In the genomic region with DNA sequence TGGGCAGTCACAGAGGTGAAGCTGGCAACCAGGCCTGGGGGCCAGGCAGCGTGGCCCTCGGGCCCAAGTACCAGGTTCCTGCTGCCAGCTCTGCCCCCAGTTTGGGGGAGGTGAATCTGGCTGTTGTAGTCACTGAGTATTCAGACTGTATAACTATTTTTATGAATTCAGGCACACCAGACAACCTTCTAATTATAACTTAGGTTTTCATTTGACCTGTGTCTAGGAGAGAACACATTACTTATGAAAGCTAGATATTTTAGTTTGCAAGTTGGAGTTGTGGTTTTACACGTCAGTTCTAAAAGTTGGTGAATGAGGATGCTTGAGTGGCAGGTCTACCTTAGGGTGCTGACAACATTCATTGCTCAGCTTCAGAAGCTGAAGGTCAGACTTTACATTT, we compare ENCODE assay signal across 13 cellular contexts.
DNase-seq lines count a peak whose midpoint lies in the region; ATAC-seq and TF ChIP-seq lines count a peak whose summit lies in the region.
"Had no signal": no experiment of that assay in that cellular context is flagged by ENCODE, and none has a peak within 500 bp of the region (broad histone marks: within the 10 kb centered on the region; RNA-seq: fewer than 3 reads in every experiment).

No MANE protein-coding gene starts in this region.

- peaks cover 59% of the 10 kb centered on the region for H3K4me1 Mint-ChIP-seq in activated CD8-positive, alpha-beta memory T cell treated with anti-CD3 and anti-CD28 coated beads, Interleukin-2, amount 10 ng/mL, durations not matched to agents 7 days and 5 days

- CTCF ChIA-PET in activated CD8-positive, alpha-beta memory T cell treated with anti-CD3 and anti-CD28 coated beads, Interleukin-2, amount 10 ng/mL, durations not matched to agents 7 days and 5 days (lab: Charles Lee): interaction anchor here (1.0 to 4.2 kb wide), 8 partner anchors 9 to 34 kb away, joined by 3 to 97 read pairs (median 6); no protein-coding TSS in a partner anchor

- no peak overlapping the region for H3K9ac ChIP-seq in mesenchymal stem cell (ENCODE audit: low read length)

- H2BK120ac ChIP-seq in mesenchymal stem cell (ENCODE audit: low read depth, low read length): no peak overlapping the region

- H3K79me1 ChIP-seq in mesenchymal stem cell (replicated peaks; ENCODE audit: low read length, poor library complexity, severe bottlenecking): no peaks in the 10 kb centered on the region

- no peak overlapping the region for H3K14ac ChIP-seq in mesenchymal stem cell (ENCODE audit: low read length in 2 of 2)

- no peak overlapping the region for H2BK5ac ChIP-seq in mesenchymal stem cell (ENCODE audit: low read depth, low read length, poor library complexity, severe bottlenecking)

- no peaks in the 10 kb centered on the region for H3K27me3 ChIP-seq in mesenchymal stem cell (ENCODE audit: control insufficient read depth in 1 of 2, insufficient read depth in 1 of 2, low read length in 2 of 2)
- no peaks in the 10 kb centered on the region for H3K27me3 ChIP-seq in upper lobe of left lung
- H3K27me3 ChIP-seq: adrenal gland had no signal

- H3K4ac ChIP-seq in mesenchymal stem cell (ENCODE audit: low read depth in 1 of 2, low read length in 2 of 2): no peak overlapping the region

- peak overlapping the region; percentile 5 for H2AK5ac ChIP-seq in mesenchymal stem cell (ENCODE audit: low read length, severe bottlenecking)

- no peaks in the 10 kb centered on the region for H3K27me3 Mint-ChIP-seq in activated CD8-positive, alpha-beta memory T cell treated with anti-CD3 and anti-CD28 coated beads, Interleukin-2, amount 10 ng/mL, durations not matched to agents 7 days and 5 days
- H3K27me3 Mint-ChIP-seq: stimulated activated naive CD8-positive, alpha-beta T cell treated with anti-CD3 and anti-CD28 coated beads, Interleukin-15, amount 100 ng/mL, for 72 hours had no signal

- no peak overlapping the region for H3K23ac ChIP-seq in mesenchymal stem cell (ENCODE audit: low read length in 2 of 2)

- WGBS in mesenchymal stem cell: 100% methylated on average over 1 of the region's 3 CpGs
- WGBS in upper lobe of left lung, 2 donors: 90 to 98% methylated on average over 3 of the region's 3 CpGs

- H3K9me3 Mint-ChIP-seq in activated CD8-positive, alpha-beta memory T cell treated with anti-CD3 and anti-CD28 coated beads, Interleukin-2, amount 10 ng/mL, durations not matched to agents 7 days and 5 days (ENCODE audit: low read depth): no peaks in the 10 kb centered on the region
- H3K9me3 Mint-ChIP-seq: stimulated activated naive CD8-positive, alpha-beta T cell treated with anti-CD3 and anti-CD28 coated beads, Interleukin-15, amount 100 ng/mL, for 72 hours had no signal

- no peak overlapping the region for H2AFZ ChIP-seq in mesenchymal stem cell (ENCODE audit: low read depth, low read length)

- no peaks in the 10 kb centered on the region for H3K9me3 ChIP-seq in mesenchymal stem cell (ENCODE audit: control insufficient read depth, low read length)
- H3K9me3 ChIP-seq in upper lobe of left lung: no peaks in the 10 kb centered on the region
- H3K9me3 ChIP-seq: adrenal gland had no signal

- H3K4me3 ChIP-seq in mesenchymal stem cell (ENCODE audit: insufficient read depth in 1 of 2, low read depth in 1 of 2, low read length in 2 of 2): no peak overlapping the region
- no peak overlapping the region for H3K4me3 ChIP-seq in upper lobe of left lung
- H3K4me3 ChIP-seq: adrenal gland had no signal

- H2BK15ac ChIP-seq in mesenchymal stem cell (ENCODE audit: low read depth, poor library complexity, severe bottlenecking): no peak overlapping the region

- H3K27ac Mint-ChIP-seq in activated CD8-positive, alpha-beta memory T cell treated with anti-CD3 and anti-CD28 coated beads, Interleukin-2, amount 10 ng/mL, durations not matched to agents 7 days and 5 days: peak overlapping the region; percentile 77
- H3K27ac Mint-ChIP-seq: stimulated activated naive CD8-positive, alpha-beta T cell treated with anti-CD3 and anti-CD28 coated beads, Interleukin-15, amount 100 ng/mL, for 72 hours had no signal

- no peak overlapping the region for H3K4me2 ChIP-seq in mesenchymal stem cell (ENCODE audit: low read length, poor library complexity, severe bottlenecking)

- no peak for TF ChIP-seq EP300 in upper lobe of left lung (IDR thresholded peaks at IDR 0.05)

- no peak overlapping the region for H4K91ac ChIP-seq in mesenchymal stem cell (ENCODE audit: low read length)

- H3K36me3 Mint-ChIP-seq in activated CD8-positive, alpha-beta memory T cell treated with anti-CD3 and anti-CD28 coated beads, Interleukin-2, amount 10 ng/mL, durations not matched to agents 7 days and 5 days: peaks cover 10% of the 10 kb centered on the region

- TF ChIP-seq CTCF in upper lobe of left lung (IDR thresholded peaks at IDR 0.05): no peak

- peaks cover 6 to 8% of the 10 kb centered on the region in 2 experiments for H3K36me3 ChIP-seq in mesenchymal stem cell (ENCODE audit: control insufficient read depth in 1 of 2, insufficient read depth in 2 of 2, low read depth in 1 of 2, low read length in 2 of 2)
- no peaks in the 10 kb centered on the region for H3K36me3 ChIP-seq in upper lobe of left lung
- H3K36me3 ChIP-seq: adrenal gland had no signal

- no peak overlapping the region for H3K4me3 Mint-ChIP-seq in activated CD8-positive, alpha-beta memory T cell treated with anti-CD3 and anti-CD28 coated beads, Interleukin-2, amount 10 ng/mL, durations not matched to agents 7 days and 5 days
- H3K4me3 Mint-ChIP-seq: stimulated activated naive CD8-positive, alpha-beta T cell treated with anti-CD3 and anti-CD28 coated beads, Interleukin-15, amount 100 ng/mL, for 72 hours; WTC11 had no signal

- no peak overlapping the region for H3K27ac ChIP-seq in mesenchymal stem cell (ENCODE audit: low read length, poor library complexity, severe bottlenecking)
- H3K27ac ChIP-seq in upper lobe of left lung: no peak overlapping the region
- H3K27ac ChIP-seq: adrenal gland, RWPE1 had no signal

- DNase-seq in activated CD8-positive, alpha-beta memory T cell treated with anti-CD3 and anti-CD28 coated beads, Interleukin-2, amount 10 ng/mL, durations not matched to agents 7 days and 5 days: no peak
- no peak for DNase-seq in activated CD8-positive, alpha-beta memory T cell treated with anti-CD3 and anti-CD28 coated beads, Interleukin-2, amount 50 U/mL, for 48 hours
- DNase-seq in mesenchymal stem cell (no peak), upper lobe of left lung (no peak), kidney tubule cell (ENCODE audit: low spot score) (no peak), hypothalamus (lab: John Stamatoyannopoulos, UW) (no peak)
- DNase-seq: adrenal gland; NCI-H1436; stimulated activated naive CD8-positive, alpha-beta T cell treated with anti-CD3 and anti-CD28 coated beads, Interleukin-15, amount 100 ng/mL, for 72 hours had no signal

- peak; percentile 59 for ATAC-seq in activated CD8-positive, alpha-beta memory T cell treated with anti-CD3 and anti-CD28 coated beads, Interleukin-2, amount 10 ng/mL, durations not matched to agents 7 days and 5 days
- peak; percentile 79 for ATAC-seq in GM21576 (IDR thresholded peaks at IDR 0.05; ENCODE audit: unreplicated experiment)
- ATAC-seq in HG03196 (IDR thresholded peaks at IDR 0.05; ENCODE audit: unreplicated experiment): peak; percentile 55
- no peak for ATAC-seq in upper lobe of left lung (ENCODE audit: low FRiP score in 2 of 2)
- ATAC-seq: stimulated activated naive CD8-positive, alpha-beta T cell treated with anti-CD3 and anti-CD28 coated beads, Interleukin-15, amount 100 ng/mL, for 72 hours; WTC11 had no signal

- no peak overlapping the region for H2BK12ac ChIP-seq in mesenchymal stem cell (ENCODE audit: low read length in 2 of 2)

- peaks cover 12% of the 10 kb centered on the region for H3K4me1 ChIP-seq in mesenchymal stem cell (ENCODE audit: control insufficient read depth, insufficient read depth, low read depth, low read length)
- peaks cover 8 to 18% (median 15%) of the 10 kb centered on the region in 4 donors for H3K4me1 ChIP-seq in upper lobe of left lung
- H3K4me1 ChIP-seq: adrenal gland had no signal

- H4K8ac ChIP-seq in mesenchymal stem cell (ENCODE audit: low read length): peak overlapping the region; percentile 45

- H3K18ac ChIP-seq in mesenchymal stem cell (ENCODE audit: low read depth in 1 of 2, low read length in 2 of 2): no peak overlapping the region

- no peak for TF ChIP-seq POLR2A in upper lobe of left lung (IDR thresholded peaks at IDR 0.05)

Comparison
In these comparisons a context has a peak if more than half of its experiments do, and no peak if none do; other contexts are left out.
1. ATAC-seq: peak in activated CD8-positive, alpha-beta memory T cell treated with anti-CD3 and anti-CD28 coated beads, Interleukin-2, amount 10 ng/mL, durations not matched to agents 7 days and 5 days (single experiment), GM21576 (single experiment) and HG03196 (single experiment); none in upper lobe of left lung (0 of 2).